In the genomic region with DNA sequence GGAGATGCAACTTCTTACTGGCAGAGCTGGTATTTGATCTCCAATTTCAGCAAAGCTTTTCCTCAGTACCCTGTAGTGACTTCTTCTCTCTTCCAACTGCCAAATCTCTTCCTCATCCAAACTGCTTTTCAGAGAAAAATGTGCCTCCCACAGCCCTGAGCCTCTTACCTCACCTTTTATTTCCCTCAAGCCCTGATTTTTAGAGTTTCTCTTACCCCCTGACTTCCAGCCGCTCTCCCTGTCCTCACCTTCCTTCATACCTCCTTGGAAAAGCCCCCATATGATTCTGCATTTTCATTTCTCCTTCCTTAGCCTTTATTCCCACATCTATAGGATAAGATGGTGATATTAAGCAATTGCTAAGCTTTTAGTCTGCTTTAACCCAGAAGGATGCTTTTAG, we compare ENCODE assay signal across 24 cellular contexts. TPM values are rescaled to one million over a fixed set of nuclear protein-coding genes. Genes with fewer than 3 reads are reported as not detected.
DNase-seq lines count a peak whose midpoint lies in the region; ATAC-seq and TF ChIP-seq lines count a peak whose summit lies in the region.
"Had no signal": no experiment of that assay in that cellular context is flagged by ENCODE, and none has a peak within 500 bp of the region (broad histone marks: within the 10 kb centered on the region; RNA-seq: fewer than 3 reads in every experiment).

A gene (minus strand): TSS at position 101 of the 400 bp plus-strand sequence. CDS start 108 bp downstream, outside the sequence.

- H3K9me3 Mint-ChIP-seq in GM23338 = no peaks in the 10 kb centered on the region
- H3K9me3 Mint-ChIP-seq: CD4-positive, alpha-beta T cell; CD8-positive, alpha-beta memory T cell; H9 had no signal

- no peak within 1 kb of the TSS for H3K4me3 ChIP-seq in BLaER1 treated with 17β-estradiol and CSF1 and Interleukin-3, amounts not matched to agents 10 nM and 100 nM
- H3K4me3 ChIP-seq in GM23338 = no peak within 1 kb of the TSS
- no peak within 1 kb of the TSS for H3K4me3 ChIP-seq in Loucy (ENCODE audit: low read length, poor library complexity, severe bottlenecking)
- H3K4me3 ChIP-seq in thymus (ENCODE audit: low read length) = peak within 1 kb of the TSS; percentile 89
- H3K4me3 ChIP-seq: A549, GM23248 had no signal

- peak within 1 kb of the TSS in 6 of 11 experiments; percentile 9 to 33 (median 18); a peak in 8 of 22 replicates for H3K4me2 ChIP-seq in BLaER1 treated with 17β-estradiol and CSF1 and Interleukin-3, amounts not matched to agents 10 nM and 100 nM
- H3K4me2 ChIP-seq in GM23338 = no peak within 1 kb of the TSS
- H3K4me2 ChIP-seq in Loucy (ENCODE audit: low read depth, low read length, poor library complexity, severe bottlenecking) = no peak within 1 kb of the TSS
- H3K4me2 ChIP-seq: A549 had no signal

- DNase-seq in GM23338 (ENCODE audit: low spot score) = no peak
- no peak for DNase-seq in NCI-H2081 (lab: John Stamatoyannopoulos, UW)
- no peak for DNase-seq in erythroblast (lab: John Stamatoyannopoulos, UW)
- DNase-seq: 8988T; ACHN; AML-193; CD4-positive, alpha-beta T cell; CD8-positive, alpha-beta memory T cell; DMS 273 treated with DMSO at 0.1 percent for 48 hours; DMS79; GF-D8; GM23248; H9 had no signal

- H3K27me3 ChIP-seq in BLaER1 treated with 17β-estradiol and CSF1 and Interleukin-3, amounts not matched to agents 10 nM and 100 nM = no peaks in the 10 kb centered on the region
- H3K27me3 ChIP-seq in GM23338 (ENCODE audit: insufficient read depth) (no peaks in the 10 kb centered on the region), Loucy (ENCODE audit: insufficient read depth, low read length, poor library complexity, severe bottlenecking) (no peaks in the 10 kb centered on the region), thymus (ENCODE audit: control insufficient read depth, insufficient read depth) (no peaks in the 10 kb centered on the region)

- peaks cover 0 to 12% (median 6%) of the 10 kb centered on the region in 11 experiments; a peak in 11 of 22 replicates for H3K9me3 ChIP-seq in BLaER1 treated with 17β-estradiol and CSF1 and Interleukin-3, amounts not matched to agents 10 nM and 100 nM (replicated peaks in 1 of 11)
- no peaks in the 10 kb centered on the region for H3K9me3 ChIP-seq in Loucy (ENCODE audit: insufficient read depth, low read depth, low read length)
- H3K9me3 ChIP-seq in thymus (ENCODE audit: control insufficient read depth) = peaks cover 1% of the 10 kb centered on the region
- H3K9me3 ChIP-seq: A549 had no signal

- 32% methylated on average over 1 of the region's 1 CpG for WGBS in thymus

- peak within 1 kb of the TSS in 1 of 11 experiments; percentile 4; a peak in 1 of 22 replicates for H3K27ac ChIP-seq in BLaER1 treated with 17β-estradiol and CSF1 and Interleukin-3, amounts not matched to agents 10 nM and 100 nM
- H3K27ac ChIP-seq in GM23338 (ENCODE audit: low read depth) = no peak within 1 kb of the TSS
- H3K27ac ChIP-seq in thymus (ENCODE audit: low read depth) = peak within 1 kb of the TSS; percentile 89
- H3K27ac ChIP-seq: A549, C4-2B, GM23248 had no signal

- peaks cover 40 to 77% (median 58%) of the 10 kb centered on the region in 10 experiments for H3K4me1 ChIP-seq in BLaER1 treated with 17β-estradiol and CSF1 and Interleukin-3, amounts not matched to agents 10 nM and 100 nM
- no peaks in the 10 kb centered on the region for H3K4me1 ChIP-seq in GM23338 (ENCODE audit: insufficient read depth)
- H3K4me1 ChIP-seq in Loucy (ENCODE audit: insufficient read depth, low read length, poor library complexity, severe bottlenecking) = peaks cover 24% of the 10 kb centered on the region
- H3K4me1 ChIP-seq in thymus (ENCODE audit: control insufficient read depth, insufficient read depth, low read length) = peaks cover 10% of the 10 kb centered on the region
- H3K4me1 ChIP-seq: A549 had no signal

- H3K36me3 Mint-ChIP-seq in GM23338 (ENCODE audit: low read depth) = no peaks in the 10 kb centered on the region
- H3K36me3 Mint-ChIP-seq: CD8-positive, alpha-beta memory T cell had no signal

- no peaks in the 10 kb centered on the region for H3K4me1 Mint-ChIP-seq in GM23338
- H3K4me1 Mint-ChIP-seq: H9 had no signal

- H3K27ac Mint-ChIP-seq in GM23338 = no peak within 1 kb of the TSS
- H3K27ac Mint-ChIP-seq: CD4-positive, alpha-beta T cell; CD8-positive, alpha-beta memory T cell; H9 had no signal

- H4K20me1 ChIP-seq in BLaER1 treated with 17β-estradiol and CSF1 and Interleukin-3, amounts not matched to agents 10 nM and 100 nM = no peaks in the 10 kb centered on the region
- no peaks in the 10 kb centered on the region; the same call in 1 of the 2 replicates for H4K20me1 ChIP-seq in GM23338 (replicated peaks; ENCODE audit: insufficient read depth)
- H4K20me1 ChIP-seq in Loucy (ENCODE audit: insufficient read depth, low read length, poor library complexity, severe bottlenecking) = no peaks in the 10 kb centered on the region

- no peaks in the 10 kb centered on the region for H3K27me3 Mint-ChIP-seq in GM23338 (ENCODE audit: insufficient read depth, low read depth, poor library complexity)

- no peaks in the 10 kb centered on the region for H3K36me3 ChIP-seq in BLaER1 treated with 17β-estradiol and CSF1 and Interleukin-3, amounts not matched to agents 10 nM and 100 nM
- H3K36me3 ChIP-seq in GM23338 (ENCODE audit: insufficient read depth) (no peaks in the 10 kb centered on the region), Loucy (ENCODE audit: insufficient read depth, low read length) (no peaks in the 10 kb centered on the region), thymus (ENCODE audit: control insufficient read depth, insufficient read depth) (peaks cover 8% of the 10 kb centered on the region)

- TF ChIP-seq CTCF in GM23338 (conservative IDR thresholded peaks at IDR 0.05; ENCODE audit: low read depth in 2 of 2) (no peak), Loucy (conservative IDR thresholded peaks at IDR 0.05; ENCODE audit: low read length) (no peak)

- H3K9me2 ChIP-seq in GM23338 (ENCODE audit: insufficient read depth) = no peaks in the 10 kb centered on the region
- no peaks in the 10 kb centered on the region for H3K9me2 ChIP-seq in Loucy (replicated peaks; ENCODE audit: low read depth, low read length)

- H3K4me3 Mint-ChIP-seq in GM23338 = no peak within 1 kb of the TSS
- H3K4me3 Mint-ChIP-seq: CD4-positive, alpha-beta T cell; CD8-positive, alpha-beta memory T cell; H9 had no signal

- no peak for TF ChIP-seq POLR2A in erythroblast (IDR thresholded peaks at IDR 0.05; ENCODE audit: low read length)

- H2AFZ ChIP-seq in GM23338 (peak within 1 kb of the TSS; percentile 76; the same call in 1 of the 2 replicates), Loucy (ENCODE audit: low read length) (peak within 1 kb of the TSS; percentile 25)
- H2AFZ ChIP-seq: GM23248 had no signal

- no peaks in the 10 kb centered on the region for H3F3A ChIP-seq in GM23338 (replicated peaks; ENCODE audit: low read depth)
- H3F3A ChIP-seq in Loucy (ENCODE audit: low read depth) = peaks cover 3% of the 10 kb centered on the region; the same call in 1 of the 2 replicates

- H3K9ac ChIP-seq in BLaER1 treated with 17β-estradiol and CSF1 and Interleukin-3, amounts not matched to agents 10 nM and 100 nM = no peak within 1 kb of the TSS
- H3K9ac ChIP-seq in Loucy (ENCODE audit: low read depth, low read length, poor library complexity, severe bottlenecking) = no peak within 1 kb of the TSS
- H3K9ac ChIP-seq: GM23248 had no signal

- ATAC-seq in GM23338 (no peak), GM19467 (IDR thresholded peaks at IDR 0.05; ENCODE audit: unreplicated experiment) (no peak)
- ATAC-seq: A549, HCT116 had no signal

- H3K79me2 ChIP-seq in GM23338 (replicated peaks; ENCODE audit: insufficient read depth) = no peaks in the 10 kb centered on the region
- H3K79me2 ChIP-seq in Loucy (ENCODE audit: insufficient read depth, low read length) = no peaks in the 10 kb centered on the region

TF ChIP-seq in GM23338, 12 proteins besides CTCF, POLR2A, EP300 and RAD21:
- TF ChIP-seq, protein P1, sequence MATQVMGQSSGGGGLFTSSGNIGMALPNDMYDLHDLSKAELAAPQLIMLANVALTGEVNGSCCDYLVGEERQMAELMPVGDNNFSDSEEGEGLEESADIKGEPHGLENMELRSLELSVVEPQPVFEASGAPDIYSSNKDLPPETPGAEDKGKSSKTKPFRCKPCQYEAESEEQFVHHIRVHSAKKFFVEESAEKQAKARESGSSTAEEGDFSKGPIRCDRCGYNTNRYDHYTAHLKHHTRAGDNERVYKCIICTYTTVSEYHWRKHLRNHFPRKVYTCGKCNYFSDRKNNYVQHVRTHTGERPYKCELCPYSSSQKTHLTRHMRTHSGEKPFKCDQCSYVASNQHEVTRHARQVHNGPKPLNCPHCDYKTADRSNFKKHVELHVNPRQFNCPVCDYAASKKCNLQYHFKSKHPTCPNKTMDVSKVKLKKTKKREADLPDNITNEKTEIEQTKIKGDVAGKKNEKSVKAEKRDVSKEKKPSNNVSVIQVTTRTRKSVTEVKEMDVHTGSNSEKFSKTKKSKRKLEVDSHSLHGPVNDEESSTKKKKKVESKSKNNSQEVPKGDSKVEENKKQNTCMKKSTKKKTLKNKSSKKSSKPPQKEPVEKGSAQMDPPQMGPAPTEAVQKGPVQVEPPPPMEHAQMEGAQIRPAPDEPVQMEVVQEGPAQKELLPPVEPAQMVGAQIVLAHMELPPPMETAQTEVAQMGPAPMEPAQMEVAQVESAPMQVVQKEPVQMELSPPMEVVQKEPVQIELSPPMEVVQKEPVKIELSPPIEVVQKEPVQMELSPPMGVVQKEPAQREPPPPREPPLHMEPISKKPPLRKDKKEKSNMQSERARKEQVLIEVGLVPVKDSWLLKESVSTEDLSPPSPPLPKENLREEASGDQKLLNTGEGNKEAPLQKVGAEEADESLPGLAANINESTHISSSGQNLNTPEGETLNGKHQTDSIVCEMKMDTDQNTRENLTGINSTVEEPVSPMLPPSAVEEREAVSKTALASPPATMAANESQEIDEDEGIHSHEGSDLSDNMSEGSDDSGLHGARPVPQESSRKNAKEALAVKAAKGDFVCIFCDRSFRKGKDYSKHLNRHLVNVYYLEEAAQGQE (IDR thresholded peaks at IDR 0.05; ENCODE audit: unreplicated experiment) = no peak
- TF ChIP-seq NANOG (IDR thresholded peaks at IDR 0.05; ENCODE audit: borderline replicate concordance) (no peak), CREB1 (CRISPR knock-in tag; IDR thresholded peaks at IDR 0.05; ENCODE audit: low read depth) (no peak)

RNA-seq across cellular contexts. Expression of the gene that starts here (rescaled TPM):
- total RNA-seq in GM23338 (2014; rRNA removed; shearing (Covaris generic)) = not detected in 2 replicates
- polyA plus RNA-seq in GM23338 (2016; fragmentation: Nextera tagmentation; extraction: Ambion mirVana) (not detected in 2 replicates), thymus (44.2 TPM)
- total RNA-seq: CD4-positive, alpha-beta T cell; CD8-positive, alpha-beta memory T cell; Daoy; G401; GM23248; H4; H9 had no signal
- polyA plus RNA-seq: A549; BJ; CD8-positive, alpha-beta memory T cell; GM23248 had no signal

Comparison
In these comparisons a context has a peak if more than half of its experiments do, and no peak if none do; other contexts are left out.
1. RNA of the gene that starts here (polyA plus RNA-seq): 44.2 TPM in thymus (single experiment); not detected in GM23338; every median in the first group is over 10 times any median in the second.
2. H3K4me2 ChIP-seq: peak in BLaER1 treated with 17β-estradiol and CSF1 and Interleukin-3, amounts not matched to agents 10 nM and 100 nM (6 of 11); none in GM23338 (single experiment) and Loucy (single experiment).